ENCODE assay signal across 8 cellular contexts in the genomic region with DNA sequence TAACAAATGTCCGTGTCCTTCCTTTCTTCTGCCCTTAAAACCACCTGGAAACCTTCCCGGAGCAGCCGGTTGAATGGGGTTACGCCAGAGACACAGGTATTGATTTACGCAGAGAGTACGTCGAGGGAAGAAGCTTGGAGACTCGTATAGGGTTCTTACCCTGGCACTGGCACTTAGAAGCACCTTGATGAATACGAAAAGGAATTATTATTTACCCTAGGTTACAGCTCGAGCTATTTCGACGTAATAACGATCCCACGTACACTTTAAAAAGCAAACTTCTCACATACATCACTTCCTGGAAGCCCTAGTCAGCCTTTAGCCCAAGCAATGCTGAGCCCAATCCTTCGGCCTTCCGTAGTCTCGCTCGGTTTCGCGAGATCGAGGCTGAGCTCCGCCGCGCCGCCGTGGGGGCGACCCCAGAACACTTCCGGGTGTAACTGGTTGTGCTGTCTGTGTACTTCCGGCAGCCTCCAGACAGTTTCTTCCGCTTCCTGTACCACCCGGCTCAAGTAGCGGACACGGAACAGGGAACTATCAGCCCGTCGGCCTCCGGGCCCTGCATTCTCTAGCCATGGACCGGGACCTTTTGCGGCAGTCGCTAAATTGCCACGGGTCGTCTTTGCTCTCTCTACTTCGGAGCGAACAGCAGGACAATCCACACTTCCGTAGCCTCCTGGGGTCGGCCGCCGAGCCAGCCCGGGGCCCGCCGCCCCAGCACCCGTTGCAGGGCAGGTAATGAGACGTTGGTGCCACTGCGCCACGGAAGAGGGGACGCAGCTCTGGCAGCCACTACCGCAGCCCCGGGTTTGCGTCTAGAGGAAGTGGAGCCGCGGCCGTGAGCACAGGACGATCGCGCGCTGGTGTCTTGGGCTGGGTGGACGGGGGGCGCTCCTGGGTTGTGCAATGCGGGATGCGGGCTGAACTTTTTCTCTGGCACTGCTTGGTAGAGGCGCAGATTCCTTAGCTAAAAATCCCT. TPM values are rescaled to one million over a fixed set of nuclear protein-coding genes. Genes with fewer than 3 reads are reported as not detected.
DNase-seq lines count a peak whose midpoint lies in the region; ATAC-seq, FAIRE-seq and TF ChIP-seq lines count a peak whose summit lies in the region.

A gene with protein sequence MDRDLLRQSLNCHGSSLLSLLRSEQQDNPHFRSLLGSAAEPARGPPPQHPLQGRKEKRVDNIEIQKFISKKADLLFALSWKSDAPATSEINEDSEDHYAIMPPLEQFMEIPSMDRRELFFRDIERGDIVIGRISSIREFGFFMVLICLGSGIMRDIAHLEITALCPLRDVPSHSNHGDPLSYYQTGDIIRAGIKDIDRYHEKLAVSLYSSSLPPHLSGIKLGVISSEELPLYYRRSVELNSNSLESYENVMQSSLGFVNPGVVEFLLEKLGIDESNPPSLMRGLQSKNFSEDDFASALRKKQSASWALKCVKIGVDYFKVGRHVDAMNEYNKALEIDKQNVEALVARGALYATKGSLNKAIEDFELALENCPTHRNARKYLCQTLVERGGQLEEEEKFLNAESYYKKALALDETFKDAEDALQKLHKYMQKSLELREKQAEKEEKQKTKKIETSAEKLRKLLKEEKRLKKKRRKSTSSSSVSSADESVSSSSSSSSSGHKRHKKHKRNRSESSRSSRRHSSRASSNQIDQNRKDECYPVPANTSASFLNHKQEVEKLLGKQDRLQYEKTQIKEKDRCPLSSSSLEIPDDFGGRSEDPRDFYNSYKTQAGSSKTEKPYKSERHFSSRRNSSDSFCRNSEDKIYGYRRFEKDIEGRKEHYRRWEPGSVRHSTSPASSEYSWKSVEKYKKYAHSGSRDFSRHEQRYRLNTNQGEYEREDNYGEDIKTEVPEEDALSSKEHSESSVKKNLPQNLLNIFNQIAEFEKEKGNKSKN (plus strand): TSS at position 476 of the 979 bp plus-strand sequence. CDS start 99 bp downstream, at position 575.

- no peak for TF ChIP-seq CTCF in AG04449 (IDR thresholded peaks at IDR 0.05; ENCODE audit: insufficient read depth, low read length, missing control alignments)
- TF ChIP-seq CTCF in WI38 (IDR thresholded peaks at IDR 0.05; ENCODE audit: low read depth, low read length) = no peak
- no peak for TF ChIP-seq CTCF in bronchial epithelial cell (IDR thresholded peaks at IDR 0.05; ENCODE audit: insufficient read depth, low read length, severe bottlenecking)

- H3K27me3 Mint-ChIP-seq in immature natural killer cell (ENCODE audit: low read depth in 3 of 3) = peaks cover 12 to 21% (median 21%) of the 10 kb centered on the region in 3 donors

- peak; percentile 98 for ATAC-seq in GM18870 (IDR thresholded peaks at IDR 0.05; ENCODE audit: unreplicated experiment)
- ATAC-seq in HG03135 (IDR thresholded peaks at IDR 0.05; ENCODE audit: unreplicated experiment) = peak; percentile 97

- H3K36me3 Mint-ChIP-seq in immature natural killer cell = peaks cover 15 to 37% (median 24%) of the 10 kb centered on the region in 3 donors

- no peak for FAIRE-seq in bronchial epithelial cell (lab: Jason Lieb, UNC)

- H3K27ac Mint-ChIP-seq in immature natural killer cell = peak within 1 kb of the TSS; percentile 95 to 98 (median 98)

- H3K4me3 ChIP-seq in AG04449 (ENCODE audit: low read depth, low read length) = peak within 1 kb of the TSS; percentile 86
- H3K4me3 ChIP-seq in WI38 (ENCODE audit: low read depth, low read length) = peak within 1 kb of the TSS; percentile 94
- H3K4me3 ChIP-seq in bronchial epithelial cell (ENCODE audit: low read depth, low read length) = peak within 1 kb of the TSS; percentile 85

- peaks cover 0 to 3% (median 0%) of the 10 kb centered on the region in 6 donors for H3K9me3 Mint-ChIP-seq in immature natural killer cell

- CTCF ChIA-PET in AG04449 (lab: Yijun Ruan, JAX) = interaction anchor here (1.2 to 3.5 kb wide), 6 partner anchors 9 to 791 kb away, joined by 3 to 28 read pairs (median 4); no protein-coding TSS in a partner anchor

- H3K27me3 ChIP-seq in bronchial epithelial cell (ENCODE audit: control insufficient read depth, insufficient read depth, low read length) = no peaks in the 10 kb centered on the region

- H3K4me3 Mint-ChIP-seq in immature natural killer cell = peak within 1 kb of the TSS; percentile 95 to 98 (median 97)

- H3K36me3 ChIP-seq in bronchial epithelial cell (ENCODE audit: control insufficient read depth, insufficient read depth, low read length) = peaks cover 2% of the 10 kb centered on the region

- DNase-seq in AG04449 (ENCODE audit: low read depth, low spot score) (peak; percentile 63), NCI-H2227 (lab: John Stamatoyannopoulos, UW; ENCODE audit: unreplicated experiment) (peak; percentile 98), bronchial epithelial cell (ENCODE audit: low read depth) (peak; percentile 89), immature natural killer cell (peak; percentile 89 to 94 (median 92)), smooth muscle cell of the brain vasculature (ENCODE audit: low read depth, low spot score) (peak; percentile 84)

- H3K4me1 Mint-ChIP-seq in immature natural killer cell = peaks cover 24 to 49% of the 10 kb centered on the region in 2 donors

- POLR2A ChIA-PET in AG04449 (lab: Yijun Ruan, JAX) = interaction anchor here (0.6 to 2.2 kb wide), 3 partner anchors 10 to 790 kb away, joined by 3 to 7 read pairs (median 3); no protein-coding TSS in a partner anchor

RNA-seq across cellular contexts. Expression of the gene that starts here (rescaled TPM):
- total RNA-seq in bronchial epithelial cell = 16.9 and 22.9 TPM in 2 replicates
- polyA plus RNA-seq in immature natural killer cell = 10 to 100 TPM; 14.6 to 17.9 (median 17.7) TPM

Comparison
In these comparisons a context has a peak if more than half of its experiments do, and no peak if none do; other contexts are left out.
1. Peak in every context shown above with its lines: DNase-seq, ATAC-seq and H3K4me3 ChIP-seq.